ENCODE assay signal across 21 cellular contexts in genomic region chr3:181940703-181941102, GRCh38.
"Had no signal": no experiment of that assay in that cellular context is flagged by ENCODE, and none has a peak within 500 bp of the region (broad histone marks: within the 10 kb centered on the region; RNA-seq: fewer than 3 reads in every experiment).

No MANE protein-coding gene starts in this region.

- ATAC-seq: activated CD4-positive, CD25-positive, alpha-beta regulatory T cell treated with anti-CD3 and anti-CD28 coated beads, Interleukin-2, amount 50 U/mL, for 24 hours; activated CD8-positive, alpha-beta memory T cell treated with anti-CD3 and anti-CD28 coated beads, Interleukin-2, amount 10 ng/mL, durations not matched to agents 7 days and 5 days; heart left ventricle; left ventricle myocardium superior; natural killer cell treated with Interleukin-12 subunit alpha and Interleukin-12 subunit beta and Interleukin-15 and Interleukin-18, amount 100 ng/mL, for 72 hours; psoas muscle had no signal

- H3K9me3 ChIP-seq: heart left ventricle, neutrophil, ovary, psoas muscle, right atrium auricular region, spleen, thoracic aorta had no signal

- H3K27me3 ChIP-seq: neutrophil, ovary, right atrium auricular region had no signal

- H3K27ac ChIP-seq: coronary artery, heart left ventricle, neutrophil, ovary, psoas muscle, right atrium auricular region, thoracic aorta had no signal

- H3K27me3 Mint-ChIP-seq: activated CD4-positive, alpha-beta memory T cell treated with anti-CD3 and anti-CD28 coated beads, Interleukin-2, amount 10 ng/mL, durations not matched to agents 7 days and 5 days; activated CD4-positive, alpha-beta T cell treated with anti-CD3 and anti-CD28 coated beads, Interleukin-2, amount 10 ng/mL, durations not matched to agents 24 days and 14 days; activated CD8-positive, alpha-beta memory T cell treated with anti-CD3 and anti-CD28 coated beads, Interleukin-2, amount 10 ng/mL, durations not matched to agents 7 days and 5 days; activated naive CD4-positive, alpha-beta T cell treated with anti-CD3 and anti-CD28 coated beads, Interleukin-2, amount 10 ng/mL, durations not matched to agents 7 days and 5 days; natural killer cell treated with Interleukin-12 subunit alpha and Interleukin-12 subunit beta and Interleukin-15 and Interleukin-18, amount 100 ng/mL, for 72 hours had no signal

- H3K4me3 Mint-ChIP-seq: activated CD4-positive, alpha-beta memory T cell treated with anti-CD3 and anti-CD28 coated beads, Interleukin-2, amount 10 ng/mL, durations not matched to agents 7 days and 5 days; activated CD4-positive, alpha-beta T cell treated with anti-CD3 and anti-CD28 coated beads, Interleukin-2, amount 10 ng/mL, durations not matched to agents 24 days and 14 days; activated CD8-positive, alpha-beta memory T cell treated with anti-CD3 and anti-CD28 coated beads, Interleukin-2, amount 10 ng/mL, durations not matched to agents 7 days and 5 days; activated naive CD4-positive, alpha-beta T cell treated with anti-CD3 and anti-CD28 coated beads, Interleukin-2, amount 10 ng/mL, durations not matched to agents 7 days and 5 days; natural killer cell treated with Interleukin-12 subunit alpha and Interleukin-12 subunit beta and Interleukin-15 and Interleukin-18, amount 100 ng/mL, for 72 hours had no signal

- H3K9me3 Mint-ChIP-seq: activated CD4-positive, alpha-beta memory T cell treated with anti-CD3 and anti-CD28 coated beads, Interleukin-2, amount 10 ng/mL, durations not matched to agents 7 days and 5 days; activated CD4-positive, alpha-beta T cell treated with anti-CD3 and anti-CD28 coated beads, Interleukin-2, amount 10 ng/mL, durations not matched to agents 24 days and 14 days; natural killer cell treated with Interleukin-12 subunit alpha and Interleukin-12 subunit beta and Interleukin-15 and Interleukin-18, amount 100 ng/mL, for 72 hours; type B pancreatic cell had no signal

- H3K36me3 ChIP-seq: heart left ventricle, neutrophil, ovary, right atrium auricular region, spleen, thoracic aorta had no signal

- H3K4me1 Mint-ChIP-seq: activated CD4-positive, alpha-beta memory T cell treated with anti-CD3 and anti-CD28 coated beads, Interleukin-2, amount 10 ng/mL, durations not matched to agents 7 days and 5 days; activated CD4-positive, alpha-beta T cell treated with anti-CD3 and anti-CD28 coated beads, Interleukin-2, amount 10 ng/mL, durations not matched to agents 24 days and 14 days; activated CD8-positive, alpha-beta memory T cell treated with anti-CD3 and anti-CD28 coated beads, Interleukin-2, amount 10 ng/mL, durations not matched to agents 7 days and 5 days; activated naive CD4-positive, alpha-beta T cell treated with anti-CD3 and anti-CD28 coated beads, Interleukin-2, amount 10 ng/mL, durations not matched to agents 7 days and 5 days had no signal

- DNase-seq: activated CD4-positive, alpha-beta memory T cell treated with anti-CD3 and anti-CD28 coated beads, Interleukin-2, amount 10 ng/mL, durations not matched to agents 7 days and 5 days; activated CD4-positive, alpha-beta T cell treated with anti-CD3 and anti-CD28 coated beads, Interleukin-2, amount 10 ng/mL, durations not matched to agents 24 days and 14 days; activated CD8-positive, alpha-beta memory T cell treated with anti-CD3 and anti-CD28 coated beads, Interleukin-2, amount 10 ng/mL, durations not matched to agents 7 days and 5 days; activated effector memory CD4-positive, alpha-beta T cell treated with anti-CD3 and anti-CD28 coated beads, Interleukin-2, amount 50 U/mL, for 16 hours; activated naive CD4-positive, alpha-beta T cell treated with anti-CD3 and anti-CD28 coated beads, Interleukin-2, amount 10 ng/mL, durations not matched to agents 7 days and 5 days; activated T-cell treated with anti-CD3 and anti-CD28 coated beads for 4 hours; cerebellar nuclear complex; heart left ventricle; left ventricle myocardium superior; ovary; psoas muscle; spleen; stimulated activated CD4-positive, alpha-beta T cell treated with anti-CD3 and anti-CD28 coated beads, Interleukin-4, amount 100 ng/mL, for 1 hour; stimulated activated naive CD4-positive, alpha-beta T cell had no signal

- H3K36me3 Mint-ChIP-seq: activated CD8-positive, alpha-beta memory T cell treated with anti-CD3 and anti-CD28 coated beads, Interleukin-2, amount 10 ng/mL, durations not matched to agents 7 days and 5 days; activated naive CD4-positive, alpha-beta T cell treated with anti-CD3 and anti-CD28 coated beads, Interleukin-2, amount 10 ng/mL, durations not matched to agents 7 days and 5 days; natural killer cell treated with Interleukin-12 subunit alpha and Interleukin-12 subunit beta and Interleukin-15 and Interleukin-18, amount 100 ng/mL, for 72 hours; type B pancreatic cell had no signal

- H3K4me3 ChIP-seq: coronary artery, heart left ventricle, ovary, psoas muscle, right atrium auricular region, spleen, thoracic aorta had no signal

- H3K27ac Mint-ChIP-seq: activated CD4-positive, alpha-beta memory T cell treated with anti-CD3 and anti-CD28 coated beads, Interleukin-2, amount 10 ng/mL, durations not matched to agents 7 days and 5 days; activated CD4-positive, alpha-beta T cell treated with anti-CD3 and anti-CD28 coated beads, Interleukin-2, amount 10 ng/mL, durations not matched to agents 24 days and 14 days; activated CD8-positive, alpha-beta memory T cell treated with anti-CD3 and anti-CD28 coated beads, Interleukin-2, amount 10 ng/mL, durations not matched to agents 7 days and 5 days; activated naive CD4-positive, alpha-beta T cell treated with anti-CD3 and anti-CD28 coated beads, Interleukin-2, amount 10 ng/mL, durations not matched to agents 7 days and 5 days; natural killer cell treated with Interleukin-12 subunit alpha and Interleukin-12 subunit beta and Interleukin-15 and Interleukin-18, amount 100 ng/mL, for 72 hours had no signal

- H3K4me1 ChIP-seq: heart left ventricle, psoas muscle, right atrium auricular region, spleen had no signal
